Comparison of ENCODE assay signal across 10 cellular contexts in genomic region chr3:100737334-100737733, GRCh38. TPM values are rescaled to one million over a fixed set of nuclear protein-coding genes. Genes with fewer than 3 reads are reported as not detected.
A peak's percentile ranks its signal among the peaks of the same experiment; 100 is the strongest.
DNase-seq lines count a peak whose midpoint lies in the region; ATAC-seq and TF ChIP-seq lines count a peak whose summit lies in the region.
"Had no signal": no experiment of that assay in that cellular context is flagged by ENCODE, and none has a peak within 500 bp of the region (broad histone marks: within the 10 kb centered on the region; RNA-seq: fewer than 3 reads in every experiment).

No MANE protein-coding gene starts in this region.

- H2AFZ ChIP-seq in neural progenitor cell (replicated peaks): no peak overlapping the region

- H3K27me3 Mint-ChIP-seq in chondrocyte (ENCODE audit: low read depth): no peaks in the 10 kb centered on the region
- peaks cover 2% of the 10 kb centered on the region for H3K27me3 Mint-ChIP-seq in neural progenitor cell (ENCODE audit: insufficient read depth, low read depth)

- no peaks in the 10 kb centered on the region for H3K27me3 ChIP-seq in neural progenitor cell
- H3K27me3 ChIP-seq: neutrophil had no signal

- no peak overlapping the region for H3K27ac ChIP-seq in neural progenitor cell
- H3K27ac ChIP-seq: neutrophil had no signal

- peaks cover 18% of the 10 kb centered on the region for H3K4me1 Mint-ChIP-seq in chondrocyte (ENCODE audit: low read depth)
- H3K4me1 Mint-ChIP-seq in neural progenitor cell: peaks cover 2% of the 10 kb centered on the region

- H3K4me3 ChIP-seq in neural progenitor cell: no peak overlapping the region

- ATAC-seq in HG03460 (IDR thresholded peaks at IDR 0.05; ENCODE audit: unreplicated experiment): no peak
- ATAC-seq: activated T-cell treated with anti-CD3 and anti-CD28 coated beads, Interleukin-2, amount 50 U/mL, for 4 hours had no signal

- peaks cover 6% of the 10 kb centered on the region for H3F3A ChIP-seq in neural progenitor cell (ENCODE audit: low read depth)

- H3K4me3 Mint-ChIP-seq in chondrocyte (ENCODE audit: unreplicated experiment) (no peak overlapping the region), neural progenitor cell (no peak overlapping the region)
- H3K4me3 Mint-ChIP-seq: activated T-cell treated with anti-CD3 and anti-CD28 coated beads, Interleukin-2, amount 50 U/mL, for 4 hours had no signal

- H3K9ac ChIP-seq in neural progenitor cell: no peak overlapping the region

- H3K27ac Mint-ChIP-seq in chondrocyte (ENCODE audit: unreplicated experiment) (no peak overlapping the region), neural progenitor cell (no peak overlapping the region)

- peaks cover 26% of the 10 kb centered on the region for H3K79me2 ChIP-seq in neural progenitor cell (ENCODE audit: low read depth)

- peaks cover 32% of the 10 kb centered on the region for H3K36me3 Mint-ChIP-seq in chondrocyte (ENCODE audit: low read depth)
- H3K36me3 Mint-ChIP-seq in neural progenitor cell: peaks cover 15% of the 10 kb centered on the region

- H3K9me3 ChIP-seq in neural progenitor cell (ENCODE audit: low read depth): no peaks in the 10 kb centered on the region
- H3K9me3 ChIP-seq: neutrophil had no signal

- TF ChIP-seq CTCF in chondrocyte (IDR thresholded peaks at IDR 0.05): peak; percentile 79
- peak; percentile 55 for TF ChIP-seq CTCF in neural progenitor cell (IDR thresholded peaks at IDR 0.05)

- DNase-seq in ELR (ENCODE audit: low read depth) (peak; percentile 50), KBM-7 (peak; percentile 18), chondrocyte (ENCODE audit: low spot score) (no peak), neural progenitor cell (ENCODE audit: low spot score) (peak; percentile 68)
- DNase-seq in stimulated activated CD4-positive, alpha-beta T cell treated with anti-CD3 and anti-CD28 coated beads, Interleukin-2, amount 100 ng/mL, for 48 hours: no peak
- DNase-seq in activated CD4-positive, alpha-beta T cell treated with anti-CD3 and anti-CD28 coated beads for 1 hour: no peak
- DNase-seq in activated effector memory CD4-positive, alpha-beta T cell treated with Interleukin-2 at 50 U/mL for 16 hours: no peak
- DNase-seq: activated T-cell treated with anti-CD3 and anti-CD28 coated beads, Interleukin-2, amount 50 U/mL, for 4 hours had no signal

- H4K20me1 ChIP-seq in neural progenitor cell (ENCODE audit: low read depth): peaks cover 28% of the 10 kb centered on the region

- H3K9me3 Mint-ChIP-seq in chondrocyte (ENCODE audit: low read depth) (no peaks in the 10 kb centered on the region), neural progenitor cell (no peaks in the 10 kb centered on the region)
- H3K9me3 Mint-ChIP-seq: activated T-cell treated with anti-CD3 and anti-CD28 coated beads, Interleukin-2, amount 50 U/mL, for 4 hours had no signal

- peaks cover 15% of the 10 kb centered on the region for H3K36me3 ChIP-seq in neural progenitor cell

- H3K4me2 ChIP-seq in neural progenitor cell: no peak overlapping the region

- peaks cover 22% of the 10 kb centered on the region for H3K4me1 ChIP-seq in neural progenitor cell

- in situ Hi-C loops in KBM-7 (cut with MboI; ENCODE audit: low pct_unique_long_range_greater_than_20kb, low sequenced_read_pairs): no loop called here

RNA-seq across cellular contexts. Expression of gene TFG, which starts 28.0 kb away (rescaled TPM):
- total RNA-seq in chondrocyte (148 to 162 TPM (median 149 TPM) in 3 replicates), neural progenitor cell (ENCODE audit: low replicate concordance) (86.1 and 105 TPM in 2 replicates)

Comparison
In these comparisons a context has a peak if more than half of its experiments do, and no peak if none do; other contexts are left out.
1. DNase-seq: peak in ELR (single experiment), KBM-7 (single experiment) and neural progenitor cell (single experiment); none in chondrocyte (single experiment), stimulated activated CD4-positive, alpha-beta T cell treated with anti-CD3 and anti-CD28 coated beads, Interleukin-2, amount 100 ng/mL, for 48 hours (0 of 2), activated CD4-positive, alpha-beta T cell treated with anti-CD3 and anti-CD28 coated beads for 1 hour (single experiment) and activated effector memory CD4-positive, alpha-beta T cell treated with Interleukin-2 at 50 U/mL for 16 hours (single experiment).